In the genomic region with DNA sequence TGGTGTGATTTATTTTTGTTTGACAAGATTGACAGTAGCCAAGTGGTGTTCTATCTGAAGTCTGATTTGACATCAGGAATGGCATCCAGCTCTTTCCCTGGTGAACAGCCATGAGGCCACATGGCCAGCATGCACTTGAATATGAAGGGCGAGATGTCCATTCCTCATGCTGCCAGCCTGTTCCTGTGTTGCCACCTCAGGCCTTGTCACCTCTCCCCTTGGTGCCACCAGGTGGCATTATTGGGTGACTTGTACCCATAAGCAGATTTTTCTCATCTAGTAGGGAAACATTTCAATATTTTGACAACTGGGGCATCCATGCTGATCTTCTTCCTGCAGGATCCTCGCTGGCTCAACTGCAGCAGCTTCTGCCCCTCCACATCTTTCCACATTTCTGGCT, we compare ENCODE assay signal across 8 cellular contexts.
DNase-seq lines count a peak whose midpoint lies in the region; ATAC-seq, FAIRE-seq and TF ChIP-seq lines count a peak whose summit lies in the region.

No MANE protein-coding gene starts in this region.

- H3K4me3 ChIP-seq in NB4 (ENCODE audit: low read depth, low read length) (no peak overlapping the region), neural cell (ENCODE audit: low read length) (no peak overlapping the region)

- H3K4me1 Mint-ChIP-seq in activated CD8-positive, alpha-beta T cell treated with anti-CD3 and anti-CD28 coated beads, Interleukin-2, amount 10 ng/mL, durations not matched to agents 7 days and 5 days (ENCODE audit: low read depth): peaks cover 14% of the 10 kb centered on the region

- peaks cover 15% of the 10 kb centered on the region for H3K27me3 Mint-ChIP-seq in activated CD8-positive, alpha-beta T cell treated with anti-CD3 and anti-CD28 coated beads, Interleukin-2, amount 10 ng/mL, durations not matched to agents 7 days and 5 days (ENCODE audit: low read depth)

- TF ChIP-seq RAD21 in neural cell (conservative IDR thresholded peaks at IDR 0.05): peak; percentile 33

- peak; percentile 69 for ATAC-seq in activated CD8-positive, alpha-beta T cell treated with anti-CD3 and anti-CD28 coated beads, Interleukin-2, amount 10 ng/mL, durations not matched to agents 7 days and 5 days
- ATAC-seq in GM21367 (IDR thresholded peaks at IDR 0.05; ENCODE audit: unreplicated experiment) (no peak), GM19324 (IDR thresholded peaks at IDR 0.05; ENCODE audit: low FRiP score, unreplicated experiment) (no peak)

- H3K27ac ChIP-seq in neural cell (ENCODE audit: low read length): no peak overlapping the region

- H3K9me2 ChIP-seq in neural cell (ENCODE audit: insufficient read depth, low read length): no peaks in the 10 kb centered on the region

- no peak for TF ChIP-seq EP300 in neural cell (conservative IDR thresholded peaks at IDR 0.05; ENCODE audit: poor library complexity, severe bottlenecking)

- H3F3A ChIP-seq in neural cell (ENCODE audit: insufficient read depth, low read length, poor library complexity, severe bottlenecking): no peaks in the 10 kb centered on the region

- no peak for TF ChIP-seq POLR2A in NB4 (IDR thresholded peaks at IDR 0.05; ENCODE audit: extremely low read depth, insufficient read length)

- no peak overlapping the region for H3K27ac Mint-ChIP-seq in activated CD8-positive, alpha-beta T cell treated with anti-CD3 and anti-CD28 coated beads, Interleukin-2, amount 10 ng/mL, durations not matched to agents 7 days and 5 days

- H3K9ac ChIP-seq in neural cell (ENCODE audit: low read length): no peak overlapping the region

- H2AFZ ChIP-seq in neural cell (ENCODE audit: low read depth, low read length): no peak overlapping the region

- no peak overlapping the region for H3K4me2 ChIP-seq in neural cell (ENCODE audit: low read length)

- no peaks in the 10 kb centered on the region for H3K9me3 Mint-ChIP-seq in activated CD8-positive, alpha-beta T cell treated with anti-CD3 and anti-CD28 coated beads, Interleukin-2, amount 10 ng/mL, durations not matched to agents 7 days and 5 days (ENCODE audit: insufficient read depth)

- no peaks in the 10 kb centered on the region for H3K36me3 Mint-ChIP-seq in activated CD8-positive, alpha-beta T cell treated with anti-CD3 and anti-CD28 coated beads, Interleukin-2, amount 10 ng/mL, durations not matched to agents 7 days and 5 days (ENCODE audit: low read depth)

- peak; percentile 16 for DNase-seq in DMS79 treated with DMSO at 0.1 percent for 48 hours (lab: John Stamatoyannopoulos, UW)
- DNase-seq in DMS79 (lab: John Stamatoyannopoulos, UW): no peak
- DNase-seq in NB4 (ENCODE audit: low read depth): peak; percentile 75
- peak; percentile 56 for DNase-seq in activated CD8-positive, alpha-beta T cell treated with anti-CD3 and anti-CD28 coated beads, Interleukin-2, amount 10 ng/mL, durations not matched to agents 7 days and 5 days
- no peak for DNase-seq in HTR-8/SVneo (ENCODE audit: insufficient read length, low spot score)

- no peak for FAIRE-seq in HTR-8/SVneo (lab: Jason Lieb, UNC)

- no peaks in the 10 kb centered on the region for H3K27me3 ChIP-seq in neural cell (ENCODE audit: insufficient read depth, low read depth, low read length)

- H3K79me2 ChIP-seq in neural cell (replicated peaks; ENCODE audit: insufficient read depth, low read length): no peaks in the 10 kb centered on the region

- no peaks in the 10 kb centered on the region for H4K20me1 ChIP-seq in neural cell (ENCODE audit: insufficient read depth)

- POLR2A ChIA-PET in activated CD8-positive, alpha-beta T cell treated with anti-CD3 and anti-CD28 coated beads, Interleukin-2, amount 10 ng/mL, durations not matched to agents 7 days and 5 days (lab: Charles Lee): no interaction called here

- CTCF ChIA-PET in activated CD8-positive, alpha-beta T cell treated with anti-CD3 and anti-CD28 coated beads, Interleukin-2, amount 10 ng/mL, durations not matched to agents 7 days and 5 days (lab: Charles Lee): interaction anchor here (0.6 to 3.3 kb wide), 11 partner anchors 9 to 1486 kb away, joined by 3 to 19 read pairs (median 6); no protein-coding TSS in a partner anchor

- no peaks in the 10 kb centered on the region for H3K36me3 ChIP-seq in neural cell (ENCODE audit: insufficient read depth, low read length)

- no peak overlapping the region for H3K4me3 Mint-ChIP-seq in activated CD8-positive, alpha-beta T cell treated with anti-CD3 and anti-CD28 coated beads, Interleukin-2, amount 10 ng/mL, durations not matched to agents 7 days and 5 days

- no peaks in the 10 kb centered on the region for H3K9me3 ChIP-seq in neural cell (ENCODE audit: low read length)

- peak; percentile 63 for TF ChIP-seq CTCF in NB4 (IDR thresholded peaks at IDR 0.05; ENCODE audit: low read depth, low read length)
- peak; percentile 23 for TF ChIP-seq CTCF in neural cell (IDR thresholded peaks at IDR 0.05; ENCODE audit: poor library complexity, severe bottlenecking)

TF ChIP-seq in neural cell, 6 proteins besides CTCF, POLR2A, EP300 and RAD21:
- TF ChIP-seq POLR2AphosphoS5 (IDR thresholded peaks at IDR 0.05) (no peak), EZH2 (IDR thresholded peaks at IDR 0.05; ENCODE audit: borderline replicate concordance, insufficient read depth, low read length, poor library complexity, severe bottlenecking) (no peak), SMC3 (conservative IDR thresholded peaks at IDR 0.05; ENCODE audit: poor library complexity) (peak; percentile 35), MXI1 (conservative IDR thresholded peaks at IDR 0.05; ENCODE audit: poor library complexity, severe bottlenecking) (no peak), REST (IDR thresholded peaks at IDR 0.05; ENCODE audit: borderline replicate concordance) (no peak), TAF1 (IDR thresholded peaks at IDR 0.05; ENCODE audit: low read depth) (no peak)

Comparison
In these comparisons a context has a peak if more than half of its experiments do, and no peak if none do; other contexts are left out.
1. DNase-seq: peak in DMS79 treated with DMSO at 0.1 percent for 48 hours (single experiment), NB4 (single experiment) and activated CD8-positive, alpha-beta T cell treated with anti-CD3 and anti-CD28 coated beads, Interleukin-2, amount 10 ng/mL, durations not matched to agents 7 days and 5 days (single experiment); none in DMS79 (single experiment) and HTR-8/SVneo (single experiment).